8 cellular contexts compared by ENCODE assay signal in genomic region chr4:127881565-127881869, GRCh38. TPM values are rescaled to one million over a fixed set of nuclear protein-coding genes. Genes with fewer than 3 reads are reported as not detected.
DNase-seq lines count a peak whose midpoint lies in the region; ATAC-seq and TF ChIP-seq lines count a peak whose summit lies in the region.

No MANE protein-coding gene starts in this region.

- H3K4me1 ChIP-seq in colonic mucosa = no peaks in the 10 kb centered on the region

- H3K4me3 Mint-ChIP-seq in nephron = peak overlapping the region; percentile 95 to 100 (median 99)

- intact Hi-C loops in colonic mucosa (cut with DNase I) = loop anchor here (10.0 kb wide), 1 partner anchor 83 kb away; the partner anchor contains the start of genes ABHD18 and MFSD8

- peak overlapping the region; percentile 96 to 99 (median 99) for H3K27ac Mint-ChIP-seq in nephron

- no peaks in the 10 kb centered on the region for H3K27me3 ChIP-seq in colonic mucosa

- H3K4me1 Mint-ChIP-seq in nephron = peaks cover 16% of the 10 kb centered on the region

- peaks cover 18% of the 10 kb centered on the region for H3K36me3 Mint-ChIP-seq in nephron (ENCODE audit: low read depth)

- H3K36me3 ChIP-seq in colonic mucosa = no peaks in the 10 kb centered on the region

- no peaks in the 10 kb centered on the region for H3K27me3 Mint-ChIP-seq in nephron (ENCODE audit: low read depth)

- DNase-seq in colonic mucosa = no peak
- no peak for DNase-seq in NCI-H1694 (lab: John Stamatoyannopoulos, UW)
- no peak for DNase-seq in COLO829 (ENCODE audit: low spot score)
- no peak for DNase-seq in HuH-7 (ENCODE audit: low spot score)

- peak overlapping the region in 1 of 2 donors; percentile 64 for H3K9ac ChIP-seq in colonic mucosa (ENCODE audit: low read depth in 2 of 2, low read length in 2 of 2)

- H3K9me3 Mint-ChIP-seq in nephron = no peaks in the 10 kb centered on the region

- TF ChIP-seq CTCF in C4-2B (conservative IDR thresholded peaks at IDR 0.05) (no peak), colonic mucosa (IDR thresholded peaks at IDR 0.05) (no peak), nephron (IDR thresholded peaks at IDR 0.05; ENCODE audit: unreplicated experiment in 3 of 3) (no peak)

- no peaks in the 10 kb centered on the region for H3K9me3 ChIP-seq in colonic mucosa

- peak overlapping the region; percentile 91 for H3K27ac ChIP-seq in C4-2B
- no peak overlapping the region for H3K27ac ChIP-seq in colonic mucosa

- peak; percentile 48 for ATAC-seq in GM21360 (IDR thresholded peaks at IDR 0.05; ENCODE audit: unreplicated experiment)
- ATAC-seq in HG03571 (IDR thresholded peaks at IDR 0.05; ENCODE audit: unreplicated experiment) = peak; percentile 37

- H3K4me3 ChIP-seq in colonic mucosa = peak overlapping the region; percentile 94

RNA-seq across cellular contexts. Expression of gene PLK4, which starts 0.8 kb away (rescaled TPM):
- total RNA-seq in colonic mucosa = 10 to 100 TPM in 1 of 2 donors, 1 to 10 TPM in 1; 8.8 to 22.6 TPM
